Comparison of ENCODE assay signal across 9 cellular contexts in genomic region chr1:162357681-162358266, GRCh38. TPM values are rescaled to one million over a fixed set of nuclear protein-coding genes. Genes with fewer than 3 reads are reported as not detected.
A peak's percentile ranks its signal among the peaks of the same experiment; 100 is the strongest.
DNase-seq lines count a peak whose midpoint lies in the region; ATAC-seq and TF ChIP-seq lines count a peak whose summit lies in the region.
"Had no signal": no experiment of that assay in that cellular context is flagged by ENCODE, and none has a peak within 500 bp of the region (broad histone marks: within the 10 kb centered on the region; RNA-seq: fewer than 3 reads in every experiment).

No MANE protein-coding gene starts in this region.

- H3K27me3 Mint-ChIP-seq in T-helper 2 cell treated with Interferon-gamma antibody and Interleukin-4, amounts not matched to agents 5 μg/mL and 100 μg/mL, for 36 hours (ENCODE audit: low read depth): no peaks in the 10 kb centered on the region
- H3K27me3 Mint-ChIP-seq in effector memory CD8-positive, alpha-beta T cell: peaks cover 47 to 72% of the 10 kb centered on the region in 2 donors

- no peaks in the 10 kb centered on the region for H3K9me3 Mint-ChIP-seq in T-helper 2 cell treated with Interferon-gamma antibody and Interleukin-4, amounts not matched to agents 5 μg/mL and 100 μg/mL, for 36 hours
- H3K9me3 Mint-ChIP-seq in effector memory CD8-positive, alpha-beta T cell: no peaks in the 10 kb centered on the region

- H3K4me3 Mint-ChIP-seq in T-helper 2 cell treated with Interferon-gamma antibody and Interleukin-4, amounts not matched to agents 5 μg/mL and 100 μg/mL, for 36 hours: no peak overlapping the region
- H3K4me3 Mint-ChIP-seq in effector memory CD8-positive, alpha-beta T cell: no peak overlapping the region

- ATAC-seq in left lung (peak; percentile 85), GM18498 (IDR thresholded peaks at IDR 0.05; ENCODE audit: unreplicated experiment) (no peak), HG02610 (IDR thresholded peaks at IDR 0.05; ENCODE audit: unreplicated experiment) (no peak)
- no peak for ATAC-seq in effector memory CD8-positive, alpha-beta T cell (replicated peaks)

- H3K9me3 ChIP-seq in WERI-Rb-1 (ENCODE audit: severe bottlenecking): no peaks in the 10 kb centered on the region
- H3K9me3 ChIP-seq in left lung: no peaks in the 10 kb centered on the region

- TF ChIP-seq CTCF in WERI-Rb-1 (IDR thresholded peaks at IDR 0.05; ENCODE audit: low read depth, low read length) (peak; percentile 83), left lung (IDR thresholded peaks at IDR 0.05) (peak; percentile 31 to 50)

- peaks cover 59% of the 10 kb centered on the region for H3K36me3 ChIP-seq in WERI-Rb-1
- H3K36me3 ChIP-seq in left lung: no peaks in the 10 kb centered on the region

- no peak overlapping the region for H3K27ac Mint-ChIP-seq in T-helper 2 cell treated with Interferon-gamma antibody and Interleukin-4, amounts not matched to agents 5 μg/mL and 100 μg/mL, for 36 hours
- no peak overlapping the region for H3K27ac Mint-ChIP-seq in effector memory CD8-positive, alpha-beta T cell

- H3K4me1 ChIP-seq in left lung: no peaks in the 10 kb centered on the region

- no peak overlapping the region for H3K27ac ChIP-seq in WERI-Rb-1
- no peak overlapping the region for H3K27ac ChIP-seq in left lung

- no peaks in the 10 kb centered on the region for H3K4me1 Mint-ChIP-seq in T-helper 2 cell treated with Interferon-gamma antibody and Interleukin-4, amounts not matched to agents 5 μg/mL and 100 μg/mL, for 36 hours (ENCODE audit: low read depth)
- H3K4me1 Mint-ChIP-seq in effector memory CD8-positive, alpha-beta T cell (ENCODE audit: low read depth in 2 of 2): no peaks in the 10 kb centered on the region

- H3K4me3 ChIP-seq in WERI-Rb-1 (ENCODE audit: low read depth, low read length): no peak overlapping the region
- no peak overlapping the region for H3K4me3 ChIP-seq in left lung

- intact Hi-C loops in left lung (cut with DNase I): no loop called here

- peak; percentile 67 for DNase-seq in GM03348 (ENCODE audit: low spot score)
- DNase-seq in M059J (ENCODE audit: low read depth): peak; percentile 58
- DNase-seq in WERI-Rb-1: peak; percentile 63
- no peak for DNase-seq in left lung
- no peak for DNase-seq in T-helper 2 cell treated with Interferon-gamma antibody and Interleukin-4, amounts not matched to agents 5 μg/mL and 100 μg/mL, for 36 hours (ENCODE audit: low spot score)
- no peak for DNase-seq in effector memory CD8-positive, alpha-beta T cell

- no peaks in the 10 kb centered on the region for H3K36me3 Mint-ChIP-seq in T-helper 2 cell treated with Interferon-gamma antibody and Interleukin-4, amounts not matched to agents 5 μg/mL and 100 μg/mL, for 36 hours (ENCODE audit: low read depth)
- H3K36me3 Mint-ChIP-seq in effector memory CD8-positive, alpha-beta T cell (ENCODE audit: insufficient read depth): no peaks in the 10 kb centered on the region

- no peaks in the 10 kb centered on the region for H3K27me3 ChIP-seq in WERI-Rb-1 (ENCODE audit: insufficient read depth, low read depth, severe bottlenecking)
- no peaks in the 10 kb centered on the region for H3K27me3 ChIP-seq in left lung

RNA-seq across cellular contexts. Expression of gene SPATA46, which starts 18.9 kb away (rescaled TPM):
- total RNA-seq in M059J (2014; rRNA removed; shearing (Covaris generic)): not detected in 2 replicates
- total RNA-seq in left lung: not detected
- total RNA-seq: pulmonary artery endothelial cell had no signal

RNA-seq across cellular contexts. Expression of gene C1orf226, which starts 23.8 kb away (rescaled TPM):
- 2.2 and 2.6 TPM in 2 replicates for total RNA-seq in M059J (2014; rRNA removed; shearing (Covaris generic))
- 1 to 10 TPM; 5.2 to 8.5 TPM for total RNA-seq in left lung

RNA-seq across cellular contexts. Expression of gene SH2D1B, which starts 54.2 kb away (rescaled TPM):
- 0.05 and 0.71 TPM in 2 replicates for total RNA-seq in M059J (2014; rRNA removed; shearing (Covaris generic))
- total RNA-seq in left lung: 1 to 10 TPM in 1 of 2 donors, under 1 TPM in 1; 0.68 to 1.2 TPM
- total RNA-seq: pulmonary artery endothelial cell had no signal

Comparison
In these comparisons a context has a peak if more than half of its experiments do, and no peak if none do; other contexts are left out.
1. DNase-seq: peak in GM03348 (single experiment), M059J (single experiment) and WERI-Rb-1 (single experiment); none in left lung (0 of 2), T-helper 2 cell treated with Interferon-gamma antibody and Interleukin-4, amounts not matched to agents 5 μg/mL and 100 μg/mL, for 36 hours (single experiment) and effector memory CD8-positive, alpha-beta T cell (0 of 3).